ENCODE assay signal across 11 cellular contexts in genomic region chr5:32600057-32600622, GRCh38. TPM values are rescaled to one million over a fixed set of nuclear protein-coding genes. Genes with fewer than 3 reads are reported as not detected.
DNase-seq lines count a peak whose midpoint lies in the region; ATAC-seq, FAIRE-seq and TF ChIP-seq lines count a peak whose summit lies in the region.
"Had no signal": no experiment of that assay in that cellular context is flagged by ENCODE, and none has a peak within 500 bp of the region (broad histone marks: within the 10 kb centered on the region; RNA-seq: fewer than 3 reads in every experiment).

No MANE protein-coding gene starts in this region.

- POLR2A ChIA-PET in naive thymus-derived CD8-positive, alpha-beta T cell (lab: Charles Lee), result no interaction called here
- POLR2A ChIA-PET in GM10248 (lab: Yijun Ruan, JAX), result no interaction called here

- H2AK5ac ChIP-seq in mesenchymal stem cell (ENCODE audit: low read length, severe bottlenecking), result no peak overlapping the region

- H3K36me3 ChIP-seq in mesenchymal stem cell (ENCODE audit: control insufficient read depth in 1 of 2, insufficient read depth in 2 of 2, low read depth in 1 of 2, low read length in 2 of 2) (peaks cover 6 to 92% of the 10 kb centered on the region in 2 experiments), kidney (ENCODE audit: control insufficient read depth in 1 of 2, insufficient read depth in 2 of 2, low read length in 2 of 2) (peaks cover 14 to 42% of the 10 kb centered on the region in 2 donors)

- CTCF ChIA-PET in GM10248 (lab: Yijun Ruan, JAX), result interaction anchor here (1.2 to 4.1 kb wide), 3 partner anchors 10 to 110 kb away, joined by 4 to 21 read pairs (median 7); no protein-coding TSS in a partner anchor

- H3K27ac ChIP-seq in mesenchymal stem cell (ENCODE audit: low read length, poor library complexity, severe bottlenecking), result peak overlapping the region; percentile 49
- no peak overlapping the region for H3K27ac ChIP-seq in kidney (ENCODE audit: low read depth in 2 of 2, low read length in 2 of 2)

- H3K27me3 Mint-ChIP-seq in naive thymus-derived CD8-positive, alpha-beta T cell, result no peaks in the 10 kb centered on the region

- H4K8ac ChIP-seq in mesenchymal stem cell (ENCODE audit: low read length), result no peak overlapping the region

- no peak overlapping the region for H2AFZ ChIP-seq in mesenchymal stem cell (ENCODE audit: low read depth, low read length)

- no peaks in the 10 kb centered on the region for H3K9me3 Mint-ChIP-seq in naive thymus-derived CD8-positive, alpha-beta T cell

- H3K9me3 ChIP-seq in mesenchymal stem cell (ENCODE audit: control insufficient read depth, low read length), result no peaks in the 10 kb centered on the region
- H3K9me3 ChIP-seq in kidney (ENCODE audit: control insufficient read depth in 1 of 2, low read length in 2 of 2), result no peaks in the 10 kb centered on the region

- H3K27me3 ChIP-seq in mesenchymal stem cell (ENCODE audit: control insufficient read depth in 1 of 2, insufficient read depth in 1 of 2, low read length in 2 of 2), result no peaks in the 10 kb centered on the region

- peak overlapping the region in 2 of 10 donors; percentile 29 to 30 for H3K27ac Mint-ChIP-seq in naive thymus-derived CD8-positive, alpha-beta T cell

- H4K91ac ChIP-seq in mesenchymal stem cell (ENCODE audit: low read length), result no peak overlapping the region

- no peak overlapping the region for H3K4me2 ChIP-seq in mesenchymal stem cell (ENCODE audit: low read length, poor library complexity, severe bottlenecking)

- peaks cover 21 to 62% (median 51%) of the 10 kb centered on the region in 4 donors for H3K4me1 Mint-ChIP-seq in naive thymus-derived CD8-positive, alpha-beta T cell

- TF ChIP-seq CTCF in kidney (IDR thresholded peaks at IDR 0.05; ENCODE audit: borderline replicate concordance, extremely low read depth, insufficient read depth) (no peak), GM10248 (IDR thresholded peaks at IDR 0.05; ENCODE audit: control extremely low read depth, extremely low read depth, low read depth, missing control alignments) (no peak)

- no peak overlapping the region for H3K4me3 Mint-ChIP-seq in naive thymus-derived CD8-positive, alpha-beta T cell

- no peak overlapping the region for H3K23ac ChIP-seq in mesenchymal stem cell (ENCODE audit: low read length in 2 of 2)

- H2BK12ac ChIP-seq in mesenchymal stem cell (ENCODE audit: low read length in 2 of 2), result no peak overlapping the region

- FAIRE-seq in kidney (lab: Jason Lieb, UNC), result no peak

- H3K79me1 ChIP-seq in mesenchymal stem cell (replicated peaks; ENCODE audit: low read length, poor library complexity, severe bottlenecking), result peaks cover 2% of the 10 kb centered on the region

- no peak overlapping the region for H3K18ac ChIP-seq in mesenchymal stem cell (ENCODE audit: low read depth in 1 of 2, low read length in 2 of 2)

- H2BK15ac ChIP-seq in mesenchymal stem cell (ENCODE audit: low read depth, poor library complexity, severe bottlenecking), result no peak overlapping the region

- H3K9ac ChIP-seq in mesenchymal stem cell (ENCODE audit: low read length), result peak overlapping the region; percentile 73
- no peak overlapping the region for H3K9ac ChIP-seq in kidney (ENCODE audit: low read length in 2 of 2)

- no peak overlapping the region for H3K4ac ChIP-seq in mesenchymal stem cell (ENCODE audit: low read depth in 1 of 2, low read length in 2 of 2)

- DNase-seq in AG08396 (ENCODE audit: low spot score) (peak; percentile 79), NCI-H446 treated with DMSO at 0.1 percent for 48 hours (lab: John Stamatoyannopoulos, UW) (peak; percentile 39), epidermal melanocyte (ENCODE audit: insufficient read length, low spot score) (peak; percentile 52), mesenchymal stem cell (peak; percentile 47), kidney (no peak), GM10248 (ENCODE audit: extremely low spot score) (no peak), MV-4-11 (lab: John Stamatoyannopoulos, UW) (no peak)
- DNase-seq in naive thymus-derived CD8-positive, alpha-beta T cell, result no peak
- DNase-seq: effector CD4-positive, alpha-beta T cell; T-helper 2 cell had no signal

- H3K36me3 Mint-ChIP-seq in naive thymus-derived CD8-positive, alpha-beta T cell, result peaks cover 0 to 92% (median 28%) of the 10 kb centered on the region in 3 donors

- ATAC-seq in naive thymus-derived CD8-positive, alpha-beta T cell, result no peak

- intact Hi-C loops in kidney (cut with DNase I), result no loop called here

- no peak overlapping the region for H2BK120ac ChIP-seq in mesenchymal stem cell (ENCODE audit: low read depth, low read length)

- no peaks in the 10 kb centered on the region for H3K4me1 ChIP-seq in mesenchymal stem cell (ENCODE audit: control insufficient read depth, insufficient read depth, low read depth, low read length)
- H3K4me1 ChIP-seq in kidney (ENCODE audit: control insufficient read depth in 1 of 2, insufficient read depth in 1 of 2, low read depth in 1 of 2, low read length in 2 of 2), result peaks cover 2 to 7% of the 10 kb centered on the region in 2 donors

- 36% methylated on average over 4 of the region's 4 CpGs for WGBS in mesenchymal stem cell

- H3K14ac ChIP-seq in mesenchymal stem cell (ENCODE audit: low read length in 2 of 2), result no peak overlapping the region

- H3K4me3 ChIP-seq in mesenchymal stem cell (ENCODE audit: insufficient read depth in 1 of 2, low read depth in 1 of 2, low read length in 2 of 2), result peak overlapping the region in 1 of 2 experiments; percentile 54
- no peak overlapping the region for H3K4me3 ChIP-seq in kidney (ENCODE audit: low read length in 2 of 2)
- H3K4me3 ChIP-seq: lung had no signal

- no peak overlapping the region for H2BK5ac ChIP-seq in mesenchymal stem cell (ENCODE audit: low read depth, low read length, poor library complexity, severe bottlenecking)

RNA-seq across cellular contexts. Expression of gene SUB1, which starts 14.8 kb away (rescaled TPM):
- 466 TPM for polyA plus RNA-seq in mesenchymal stem cell (2013, experiment 1 of 2)
- 578 TPM for polyA plus RNA-seq in mesenchymal stem cell (2013, experiment 2 of 2)
- total RNA-seq in naive thymus-derived CD8-positive, alpha-beta T cell, result 100 to 1,000 TPM; 194 to 218 TPM
- 100 to 1,000 TPM; 391 to 592 (median 485) TPM for polyA plus RNA-seq in naive thymus-derived CD8-positive, alpha-beta T cell
- total RNA-seq in kidney, result 167 TPM
- 292 TPM for polyA plus RNA-seq in kidney (ENCODE audit: insufficient read depth, low read depth, low replicate concordance)

Comparison
In these comparisons a context has a peak if more than half of its experiments do, and no peak if none do; other contexts are left out.
1. DNase-seq: peak in AG08396 (single experiment), NCI-H446 treated with DMSO at 0.1 percent for 48 hours (single experiment), epidermal melanocyte (single experiment) and mesenchymal stem cell (single experiment); none in naive thymus-derived CD8-positive, alpha-beta T cell (0 of 10), kidney (single experiment), GM10248 (single experiment) and MV-4-11 (single experiment).